ENCODE assay signal across 8 cellular contexts in the genomic region with DNA sequence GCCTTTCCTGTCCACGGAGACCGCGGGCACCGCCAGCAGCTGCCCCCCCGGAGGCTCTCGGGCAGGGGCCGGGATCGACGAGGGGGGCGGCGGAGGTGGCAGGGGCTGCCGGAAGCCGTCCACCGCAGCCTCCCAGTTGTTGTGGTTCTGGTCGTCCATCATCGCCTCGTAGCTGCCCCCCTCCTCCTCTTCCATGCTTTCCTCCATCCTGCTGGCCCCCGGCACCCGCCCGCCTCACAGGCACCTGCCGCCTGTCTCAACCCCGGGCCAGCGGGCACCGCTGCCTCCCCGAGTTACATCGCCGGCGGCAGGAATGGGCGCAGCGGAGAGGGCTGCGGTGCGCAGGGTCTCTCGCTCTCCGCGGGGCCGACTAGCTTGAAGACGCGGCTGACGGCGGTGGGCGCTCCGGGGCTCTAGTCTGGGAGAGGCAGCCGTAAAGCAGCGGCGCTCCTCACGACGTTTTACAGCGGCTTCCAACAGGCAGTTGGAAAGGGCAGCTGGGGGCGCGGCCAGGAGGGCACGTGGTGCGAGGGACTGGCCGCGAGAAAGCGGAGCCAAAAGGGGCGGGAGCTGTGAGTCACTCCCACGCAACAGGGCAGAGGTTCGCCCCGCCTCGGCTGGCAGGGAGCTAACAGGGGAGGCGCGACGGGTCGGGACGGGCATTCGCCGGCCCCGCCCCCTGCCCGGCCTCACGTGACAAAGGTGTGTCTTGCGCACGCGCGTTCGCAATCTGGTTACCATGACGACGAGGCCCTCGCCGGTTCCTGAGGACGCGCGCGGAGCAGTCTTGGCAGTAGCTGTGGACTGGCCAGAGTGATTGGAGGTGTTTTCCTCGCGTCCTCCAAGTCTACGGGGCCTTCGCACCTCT. TPM values are rescaled to one million over a fixed set of nuclear protein-coding genes. Genes with fewer than 3 reads are reported as not detected.
DNase-seq lines count a peak whose midpoint lies in the region; ATAC-seq and TF ChIP-seq lines count a peak whose summit lies in the region.

A gene (minus strand): TSS at position 415 of the 868 bp plus-strand sequence. CDS start 208 bp downstream, at position 207.

- H3K9me3 ChIP-seq in esophagus (ENCODE audit: control insufficient read depth in 2 of 2, insufficient read depth in 1 of 2, low read depth in 1 of 2, low read length in 1 of 2) (no peaks in the 10 kb centered on the region), mucosa of stomach (ENCODE audit: control insufficient read depth, low read length) (no peaks in the 10 kb centered on the region)

- peak within 1 kb of the TSS; percentile 71 to 84 for H3K27ac ChIP-seq in esophagus (ENCODE audit: low read depth in 2 of 2, low read length in 1 of 2)

- H3K36me3 Mint-ChIP-seq in activated T-cell treated with anti-CD3 and anti-CD28 coated beads, Interleukin-2, amount 50 U/mL, for 24 hours (ENCODE audit: low read depth): peaks cover 12% of the 10 kb centered on the region

- peak within 1 kb of the TSS; percentile 91 for H3K27ac Mint-ChIP-seq in activated T-cell treated with anti-CD3 and anti-CD28 coated beads, Interleukin-2, amount 50 U/mL, for 24 hours

- H3K4me1 ChIP-seq in esophagus (ENCODE audit: control insufficient read depth in 2 of 2, insufficient read depth in 2 of 2, low read length in 1 of 2): peaks cover 0 to 2% of the 10 kb centered on the region in 2 donors
- H3K4me1 ChIP-seq in mucosa of stomach (ENCODE audit: control insufficient read depth, insufficient read depth, low read length): no peaks in the 10 kb centered on the region

- in situ Hi-C loops in KBM-7 (cut with MboI; ENCODE audit: low pct_unique_long_range_greater_than_20kb, low sequenced_read_pairs): no loop called here

- peak; percentile 90 for ATAC-seq in GM21717 (IDR thresholded peaks at IDR 0.05; ENCODE audit: unreplicated experiment)

- peak within 1 kb of the TSS; percentile 77 to 90 for H3K4me3 ChIP-seq in esophagus (ENCODE audit: low read depth in 1 of 2, low read length in 2 of 2)
- H3K4me3 ChIP-seq in mucosa of stomach (ENCODE audit: low read length): peak within 1 kb of the TSS; percentile 70

- peak within 1 kb of the TSS; percentile 93 for H3K4me3 Mint-ChIP-seq in activated T-cell treated with anti-CD3 and anti-CD28 coated beads, Interleukin-2, amount 50 U/mL, for 24 hours

- H3K27me3 ChIP-seq in esophagus (ENCODE audit: control insufficient read depth in 1 of 2, insufficient read depth in 2 of 2, low read length in 2 of 2) (no peaks in the 10 kb centered on the region), mucosa of stomach (ENCODE audit: control insufficient read depth, insufficient read depth, low read length) (no peaks in the 10 kb centered on the region)

- H3K36me3 ChIP-seq in esophagus (ENCODE audit: control insufficient read depth in 2 of 2, insufficient read depth in 2 of 2, low read length in 1 of 2): no peaks in the 10 kb centered on the region
- H3K36me3 ChIP-seq in mucosa of stomach (ENCODE audit: control insufficient read depth, insufficient read depth, low read length): no peaks in the 10 kb centered on the region

- DNase-seq in DMS153 treated with DMSO at 0.1 percent for 48 hours (lab: John Stamatoyannopoulos, UW; ENCODE audit: unreplicated experiment): peak; percentile 95
- DNase-seq in KBM-7: peak; percentile 100
- peak; percentile 99 for DNase-seq in activated T-cell treated with anti-CD3 and anti-CD28 coated beads, Interleukin-2, amount 50 U/mL, for 24 hours
- DNase-seq in stimulated activated CD8-positive, alpha-beta memory T cell treated with anti-CD3 and anti-CD28 coated beads, Interleukin-7, amount 100 ng/mL, for 1 hour (ENCODE audit: low read depth in 2 of 2): peak; percentile 98 to 99

- no peaks in the 10 kb centered on the region for H3K9me3 Mint-ChIP-seq in activated T-cell treated with anti-CD3 and anti-CD28 coated beads, Interleukin-2, amount 50 U/mL, for 24 hours

- H3K4me1 Mint-ChIP-seq in activated T-cell treated with anti-CD3 and anti-CD28 coated beads, Interleukin-2, amount 50 U/mL, for 24 hours (ENCODE audit: low read depth): peaks cover 36% of the 10 kb centered on the region

- 1% methylated on average over 83 to 87 of the region's 87 CpGs for WGBS in esophagus, 2 donors

- peak within 1 kb of the TSS; percentile 91 for H3K9ac ChIP-seq in mucosa of stomach (ENCODE audit: low read length)

- H3K27me3 Mint-ChIP-seq in activated T-cell treated with anti-CD3 and anti-CD28 coated beads, Interleukin-2, amount 50 U/mL, for 24 hours: peaks cover 12% of the 10 kb centered on the region

TF ChIP-seq in PFSK-1, 5 proteins besides CTCF, POLR2A, EP300 and RAD21:
- TF ChIP-seq, protein P1, sequence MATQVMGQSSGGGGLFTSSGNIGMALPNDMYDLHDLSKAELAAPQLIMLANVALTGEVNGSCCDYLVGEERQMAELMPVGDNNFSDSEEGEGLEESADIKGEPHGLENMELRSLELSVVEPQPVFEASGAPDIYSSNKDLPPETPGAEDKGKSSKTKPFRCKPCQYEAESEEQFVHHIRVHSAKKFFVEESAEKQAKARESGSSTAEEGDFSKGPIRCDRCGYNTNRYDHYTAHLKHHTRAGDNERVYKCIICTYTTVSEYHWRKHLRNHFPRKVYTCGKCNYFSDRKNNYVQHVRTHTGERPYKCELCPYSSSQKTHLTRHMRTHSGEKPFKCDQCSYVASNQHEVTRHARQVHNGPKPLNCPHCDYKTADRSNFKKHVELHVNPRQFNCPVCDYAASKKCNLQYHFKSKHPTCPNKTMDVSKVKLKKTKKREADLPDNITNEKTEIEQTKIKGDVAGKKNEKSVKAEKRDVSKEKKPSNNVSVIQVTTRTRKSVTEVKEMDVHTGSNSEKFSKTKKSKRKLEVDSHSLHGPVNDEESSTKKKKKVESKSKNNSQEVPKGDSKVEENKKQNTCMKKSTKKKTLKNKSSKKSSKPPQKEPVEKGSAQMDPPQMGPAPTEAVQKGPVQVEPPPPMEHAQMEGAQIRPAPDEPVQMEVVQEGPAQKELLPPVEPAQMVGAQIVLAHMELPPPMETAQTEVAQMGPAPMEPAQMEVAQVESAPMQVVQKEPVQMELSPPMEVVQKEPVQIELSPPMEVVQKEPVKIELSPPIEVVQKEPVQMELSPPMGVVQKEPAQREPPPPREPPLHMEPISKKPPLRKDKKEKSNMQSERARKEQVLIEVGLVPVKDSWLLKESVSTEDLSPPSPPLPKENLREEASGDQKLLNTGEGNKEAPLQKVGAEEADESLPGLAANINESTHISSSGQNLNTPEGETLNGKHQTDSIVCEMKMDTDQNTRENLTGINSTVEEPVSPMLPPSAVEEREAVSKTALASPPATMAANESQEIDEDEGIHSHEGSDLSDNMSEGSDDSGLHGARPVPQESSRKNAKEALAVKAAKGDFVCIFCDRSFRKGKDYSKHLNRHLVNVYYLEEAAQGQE (IDR thresholded peaks at IDR 0.05; ENCODE audit: insufficient read depth in 1 of 2, low read depth in 2 of 2, low read length in 2 of 2): peak; percentile 8 to 29; a peak in 1 of 4 replicates
- TF ChIP-seq POLR2AphosphoS5 (IDR thresholded peaks at IDR 0.05; ENCODE audit: low read depth, low read length): peak; percentile 85
- TF ChIP-seq FOXP2 (optimal IDR thresholded peaks at IDR 0.05; ENCODE audit: borderline replicate concordance, extremely low read depth, extremely low read length, insufficient read depth): peak; percentile 98
- TF ChIP-seq SIN3A (IDR thresholded peaks at IDR 0.05; ENCODE audit: borderline replicate concordance, insufficient read depth, low read length): 0 out of 2 replicates have a peak, but pooled peaks have one; percentile 49
- peak; percentile 82; the same call in 1 of the 2 replicates for TF ChIP-seq TAF1 (IDR thresholded peaks at IDR 0.05; ENCODE audit: borderline replicate concordance, insufficient read depth, low read length)

RNA-seq across cellular contexts. Expression of the gene that starts here (rescaled TPM):
- 11.0 TPM for polyA plus RNA-seq in PFSK-1 (2012; ENCODE audit: insufficient read length, low read depth)
- polyA plus RNA-seq in esophagus: 1 to 10 TPM; 6.5 to 6.9 TPM

Comparison
In these comparisons a context has a peak if more than half of its experiments do, and no peak if none do; other contexts are left out.
1. Peak in every context shown above with its lines: DNase-seq, ATAC-seq, H3K4me3 ChIP-seq and H3K27ac ChIP-seq.